9 cellular contexts compared by ENCODE assay signal in genomic region chr17:19448341-19449268, GRCh38. TPM values are rescaled to one million over a fixed set of nuclear protein-coding genes. Genes with fewer than 3 reads are reported as not detected.
DNase-seq lines count a peak whose midpoint lies in the region; ATAC-seq and TF ChIP-seq lines count a peak whose summit lies in the region.
"Had no signal": no experiment of that assay in that cellular context is flagged by ENCODE, and none has a peak within 500 bp of the region (broad histone marks: within the 10 kb centered on the region; RNA-seq: fewer than 3 reads in every experiment).

No MANE protein-coding gene starts in this region.

- H3K36me3 ChIP-seq in left lung = no peaks in the 10 kb centered on the region

- H3K4me3 ChIP-seq in cardiac fibroblast (replicated peaks in 1 of 2; ENCODE audit: low read depth in 2 of 2, low read length in 2 of 2) (no peak overlapping the region), left lung (no peak overlapping the region)

- H3K27me3 ChIP-seq in left lung = peaks cover 0 to 7% of the 10 kb centered on the region in 2 donors

- H3K27ac ChIP-seq in left lung (peak overlapping the region; percentile 58 to 68), temporal lobe (ENCODE audit: low read depth, low read length) (peak overlapping the region; percentile 79)

- DNase-seq in M059J (ENCODE audit: low read depth) = peak; percentile 94
- peak; percentile 96 to 99 for DNase-seq in cardiac fibroblast (ENCODE audit: low read depth in 2 of 2)
- DNase-seq in left lung = no peak
- DNase-seq in SW480 (ENCODE audit: low spot score) = no peak
- DNase-seq: activated CD4-positive, alpha-beta memory T cell treated with anti-CD3 and anti-CD28 coated beads for 36 hours had no signal

- peaks cover 6 to 27% of the 10 kb centered on the region in 2 donors for H3K4me1 ChIP-seq in left lung

- peaks cover 0 to 2% of the 10 kb centered on the region in 2 donors for H3K9me3 ChIP-seq in left lung

- ATAC-seq in left lung (peak; percentile 69), HG03135 (IDR thresholded peaks at IDR 0.05; ENCODE audit: unreplicated experiment) (no peak), GM21360 (IDR thresholded peaks at IDR 0.05; ENCODE audit: unreplicated experiment) (no peak), HG03520 (IDR thresholded peaks at IDR 0.05; ENCODE audit: unreplicated experiment) (no peak)

- TF ChIP-seq CTCF in cardiac fibroblast (IDR thresholded peaks at IDR 0.05; ENCODE audit: low read depth, low read length) = no peak
- no peak for TF ChIP-seq CTCF in left lung (IDR thresholded peaks at IDR 0.05)

- intact Hi-C loops in left lung (cut with DNase I) = loop anchor here (5.0 to 10.0 kb wide), 2 partner anchors 74 to 81 kb away; partner anchors contain the start of gene MAPK7 (in 1 of the 2)

RNA-seq across cellular contexts. Expression of gene RNF112, which starts 37.6 kb away (rescaled TPM):
- 0.39 TPM in 1 of 2 replicates, not detected in the other for total RNA-seq in M059J (2014; rRNA removed; shearing (Covaris generic))
- total RNA-seq in left lung = 1 to 10 TPM; 2.1 to 3.4 TPM
- 21.6 TPM for total RNA-seq in temporal lobe

Comparison
In these comparisons a context has a peak if more than half of its experiments do, and no peak if none do; other contexts are left out.
1. DNase-seq: peak in M059J (single experiment) and cardiac fibroblast (2 of 2); none in left lung (0 of 2) and SW480 (single experiment).